Comparison of ENCODE assay signal across 17 cellular contexts in the genomic region with DNA sequence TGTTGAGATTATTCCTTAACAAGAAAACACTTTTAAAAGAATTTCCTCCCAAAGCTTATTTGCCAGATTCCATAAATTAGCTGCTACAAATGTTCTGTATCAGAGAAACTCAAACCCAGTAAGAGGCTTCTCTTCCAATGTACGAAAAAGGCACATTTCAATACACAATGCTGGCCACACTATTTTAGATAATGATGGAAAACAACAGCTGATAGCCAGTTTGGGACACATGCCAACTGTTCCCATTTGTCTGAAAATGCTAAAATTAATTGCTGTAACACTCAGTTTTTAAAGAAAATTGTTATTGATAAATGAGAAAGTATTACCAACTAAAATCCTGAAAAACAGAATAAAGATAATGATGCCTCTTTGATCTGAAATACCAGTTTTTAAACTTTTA. TPM values are rescaled to one million over a fixed set of nuclear protein-coding genes. Genes with fewer than 3 reads are reported as not detected.
DNase-seq lines count a peak whose midpoint lies in the region; ATAC-seq, FAIRE-seq and TF ChIP-seq lines count a peak whose summit lies in the region.
"Had no signal": no experiment of that assay in that cellular context is flagged by ENCODE, and none has a peak within 500 bp of the region (broad histone marks: within the 10 kb centered on the region; RNA-seq: fewer than 3 reads in every experiment).

No MANE protein-coding gene starts in this region.

- CTCF ChIA-PET in endothelial cell of umbilical vein (lab: Charles Lee): interaction anchor here (0.6 to 6.8 kb wide), 5 partner anchors 10 to 397 kb away, joined by 3 to 36 read pairs (median 6); no protein-coding TSS in a partner anchor

- BruUV-seq in endothelial cell of umbilical vein (replicated peaks; lab: Mats Ljungman, UMichigan): no TSS peak

- intact Hi-C loops in endothelial cell of umbilical vein (cut with micrococcal nuclease): loop anchor here (5.0 kb wide), 1 partner anchor 272 kb away; the partner anchor contains the start of gene SRP54

- H3K9me3 ChIP-seq in endothelial cell of umbilical vein (replicated peaks; ENCODE audit: control insufficient read depth, insufficient read depth, low read length): no peaks in the 10 kb centered on the region
- H3K9me3 ChIP-seq: BLaER1, colonic mucosa, ovary, upper lobe of left lung had no signal

- peaks cover 24% of the 10 kb centered on the region for H3K79me2 ChIP-seq in endothelial cell of umbilical vein (ENCODE audit: control insufficient read depth, insufficient read depth, low read length)

- dilution Hi-C loops in endothelial cell of umbilical vein (cut with MboI; ENCODE audit: extremely low pct_ligation_motif_present, low sequenced_read_pairs): no loop called here

- H3K4me2 ChIP-seq in endothelial cell of umbilical vein (ENCODE audit: insufficient read depth, low read length): no peak overlapping the region

- H3K27ac ChIP-seq in endothelial cell of umbilical vein (ENCODE audit: insufficient read depth, low read depth, low read length) (no peak overlapping the region), rectal smooth muscle tissue (ENCODE audit: low read depth, low read length) (peak overlapping the region; percentile 58)
- H3K27ac ChIP-seq: BLaER1, colonic mucosa, ovary had no signal

- POLR2A ChIA-PET in endothelial cell of umbilical vein (lab: Charles Lee): interaction anchor here (0.7 kb wide), 1 partner anchor 56 kb away, joined by 3 read pairs; no protein-coding TSS in a partner anchor

- in situ Hi-C loops in GM13977 (cut with MboI; ENCODE audit: low pct_unique_long_range_greater_than_20kb, low sequenced_read_pairs, unreplicated experiment): no loop called here

- no peaks in the 10 kb centered on the region for H3K27me3 ChIP-seq in endothelial cell of umbilical vein (ENCODE audit: control insufficient read depth in 2 of 2, insufficient read depth in 2 of 2, low read length in 2 of 2)
- H3K27me3 ChIP-seq in rectal smooth muscle tissue (ENCODE audit: control insufficient read depth, insufficient read depth, low read length): no peaks in the 10 kb centered on the region
- H3K27me3 ChIP-seq: BLaER1, colonic mucosa, ovary, upper lobe of left lung had no signal

- DNase-seq in Ammon's horn (ENCODE audit: low spot score) (peak; percentile 28), LHCN-M2 (ENCODE audit: low read depth) (peak; percentile 77), endothelial cell of umbilical vein (ENCODE audit: low read depth, low spot score) (peak; percentile 59), GM13977 (ENCODE audit: low spot score) (no peak), SHP77 (lab: John Stamatoyannopoulos, UW) (no peak), hepatic stellate cell (ENCODE audit: low spot score) (no peak)
- DNase-seq: activated naive CD8-positive, alpha-beta T cell treated with anti-CD3 and anti-CD28 coated beads, Interleukin-2, amount 10 ng/mL, durations not matched to agents 7 days and 5 days; colonic mucosa; DMS79; NCI-H226; ovary; PC-3; upper lobe of left lung had no signal

- H3K4me3 ChIP-seq in endothelial cell of umbilical vein (replicated peaks in 1 of 3; ENCODE audit: insufficient read depth in 1 of 3, low read depth in 1 of 3, low read length in 3 of 3): no peak overlapping the region
- no peak overlapping the region for H3K4me3 ChIP-seq in rectal smooth muscle tissue (ENCODE audit: low read length)
- H3K4me3 ChIP-seq: BLaER1, colonic mucosa, ovary, upper lobe of left lung had no signal

- H3K9ac ChIP-seq in endothelial cell of umbilical vein (replicated peaks; ENCODE audit: extremely low read depth, insufficient read depth, low read length): no peak overlapping the region
- no peak overlapping the region for H3K9ac ChIP-seq in rectal smooth muscle tissue (ENCODE audit: low read length)
- H3K9ac ChIP-seq: BLaER1 had no signal

- H3K9me1 ChIP-seq in endothelial cell of umbilical vein (replicated peaks; ENCODE audit: control insufficient read depth, extremely low read depth, insufficient read depth, low read length): no peaks in the 10 kb centered on the region

- H3K36me3 ChIP-seq in endothelial cell of umbilical vein (ENCODE audit: control insufficient read depth in 2 of 2, extremely low read depth in 1 of 2, insufficient read depth in 2 of 2, low read length in 2 of 2) (peaks cover 0 to 8% of the 10 kb centered on the region in 2 experiments), rectal smooth muscle tissue (ENCODE audit: control insufficient read depth, insufficient read depth, low read length) (peaks cover 2% of the 10 kb centered on the region)
- H3K36me3 ChIP-seq: colonic mucosa, ovary had no signal

- no peak for ATAC-seq in GM18909 (IDR thresholded peaks at IDR 0.05; ENCODE audit: poor library complexity, unreplicated experiment)
- ATAC-seq: esophagus mucosa, PC-3 had no signal

- no peaks in the 10 kb centered on the region for H4K20me1 ChIP-seq in endothelial cell of umbilical vein (replicated peaks; ENCODE audit: control insufficient read depth, extremely low read depth, insufficient read depth, low read length)
- H4K20me1 ChIP-seq: BLaER1 had no signal

- TF ChIP-seq CTCF in endothelial cell of umbilical vein (IDR thresholded peaks at IDR 0.05; ENCODE audit: extremely low read depth in 1 of 2, insufficient read depth in 1 of 2, low read depth in 1 of 2, low read length in 2 of 2) (no peak), GM13977 (IDR thresholded peaks at IDR 0.05; ENCODE audit: extremely low read depth, insufficient read depth, missing control alignments) (no peak)

- no peak for FAIRE-seq in endothelial cell of umbilical vein (lab: Jason Lieb, UNC)

- TF ChIP-seq POLR2A in endothelial cell of umbilical vein (IDR thresholded peaks at IDR 0.05; ENCODE audit: low read depth, low read length): no peak

- peaks cover 19% of the 10 kb centered on the region for H3K4me1 ChIP-seq in endothelial cell of umbilical vein (ENCODE audit: control insufficient read depth, extremely low read depth, insufficient read depth, low read length)
- peaks cover 19% of the 10 kb centered on the region for H3K4me1 ChIP-seq in rectal smooth muscle tissue (ENCODE audit: control insufficient read depth, insufficient read depth, low read length)
- H3K4me1 ChIP-seq: colonic mucosa had no signal

- H2AFZ ChIP-seq in endothelial cell of umbilical vein (ENCODE audit: low read depth, low read length): no peak overlapping the region

TF ChIP-seq in endothelial cell of umbilical vein, 7 proteins besides CTCF, POLR2A, EP300 and RAD21:
- no peak for TF ChIP-seq FOS (IDR thresholded peaks at IDR 0.05; ENCODE audit: borderline replicate concordance, insufficient read depth, low read length)
- no peak for TF ChIP-seq EZH2 (IDR thresholded peaks at IDR 0.05; ENCODE audit: borderline replicate concordance, low read depth, low read length, severe bottlenecking)
- no peak for TF ChIP-seq MYC (IDR thresholded peaks at IDR 0.05; ENCODE audit: low read depth, low read length)
- TF ChIP-seq MAX (IDR thresholded peaks at IDR 0.05; ENCODE audit: insufficient read depth, insufficient read length): no peak
- TF ChIP-seq JUN (IDR thresholded peaks at IDR 0.05; ENCODE audit: borderline replicate concordance, insufficient read depth, insufficient read length, low read depth): no peak
- TF ChIP-seq POLR2AphosphoS5 (IDR thresholded peaks at IDR 0.05; ENCODE audit: insufficient read depth, low read depth, low read length): no peak
- no peak for TF ChIP-seq GATA2 (IDR thresholded peaks at IDR 0.05; ENCODE audit: insufficient read depth, insufficient read length, low read depth, low read length)

RNA-seq across cellular contexts. Expression of gene CFL2, which starts 4.4 kb away (rescaled TPM):
- total RNA-seq in LHCN-M2 (2014; rRNA removed) (126 and 151 TPM in 2 replicates), endothelial cell of umbilical vein (91.9 and 98.1 TPM in 2 replicates)
- polyA plus RNA-seq in LHCN-M2 (2012): 236 TPM
- 34.4 and 42.8 TPM in 2 replicates for polyA plus RNA-seq in endothelial cell of umbilical vein
- polyA plus RNA-seq in endothelial cell of umbilical vein (2011; cell fraction: cytosol; rRNA removed): 43.5 and 47.4 TPM in 2 replicates
- polyA plus RNA-seq in endothelial cell of umbilical vein (2011; cell fraction: nucleus; rRNA removed): 25.4 and 33.5 TPM in 2 replicates
- 85.5 and 153 TPM in 2 replicates for polyA plus RNA-seq in endothelial cell of umbilical vein (2012)
- polyA minus RNA-seq in endothelial cell of umbilical vein: 43.4 and 56.7 TPM in 2 replicates
- polyA minus RNA-seq in endothelial cell of umbilical vein (2011; cell fraction: cytosol; rRNA and poly(A)+ RNA removed): 36.5 TPM
- polyA minus RNA-seq in endothelial cell of umbilical vein (2011; cell fraction: nucleus; rRNA and poly(A)+ RNA removed): 18.6 and 31.3 TPM in 2 replicates

Comparison
In these comparisons a context has a peak if more than half of its experiments do, and no peak if none do; other contexts are left out.
1. DNase-seq: peak in Ammon's horn (single experiment), LHCN-M2 (single experiment) and endothelial cell of umbilical vein (single experiment); none in GM13977 (single experiment), SHP77 (0 of 2) and hepatic stellate cell (single experiment).